In the genomic region with DNA sequence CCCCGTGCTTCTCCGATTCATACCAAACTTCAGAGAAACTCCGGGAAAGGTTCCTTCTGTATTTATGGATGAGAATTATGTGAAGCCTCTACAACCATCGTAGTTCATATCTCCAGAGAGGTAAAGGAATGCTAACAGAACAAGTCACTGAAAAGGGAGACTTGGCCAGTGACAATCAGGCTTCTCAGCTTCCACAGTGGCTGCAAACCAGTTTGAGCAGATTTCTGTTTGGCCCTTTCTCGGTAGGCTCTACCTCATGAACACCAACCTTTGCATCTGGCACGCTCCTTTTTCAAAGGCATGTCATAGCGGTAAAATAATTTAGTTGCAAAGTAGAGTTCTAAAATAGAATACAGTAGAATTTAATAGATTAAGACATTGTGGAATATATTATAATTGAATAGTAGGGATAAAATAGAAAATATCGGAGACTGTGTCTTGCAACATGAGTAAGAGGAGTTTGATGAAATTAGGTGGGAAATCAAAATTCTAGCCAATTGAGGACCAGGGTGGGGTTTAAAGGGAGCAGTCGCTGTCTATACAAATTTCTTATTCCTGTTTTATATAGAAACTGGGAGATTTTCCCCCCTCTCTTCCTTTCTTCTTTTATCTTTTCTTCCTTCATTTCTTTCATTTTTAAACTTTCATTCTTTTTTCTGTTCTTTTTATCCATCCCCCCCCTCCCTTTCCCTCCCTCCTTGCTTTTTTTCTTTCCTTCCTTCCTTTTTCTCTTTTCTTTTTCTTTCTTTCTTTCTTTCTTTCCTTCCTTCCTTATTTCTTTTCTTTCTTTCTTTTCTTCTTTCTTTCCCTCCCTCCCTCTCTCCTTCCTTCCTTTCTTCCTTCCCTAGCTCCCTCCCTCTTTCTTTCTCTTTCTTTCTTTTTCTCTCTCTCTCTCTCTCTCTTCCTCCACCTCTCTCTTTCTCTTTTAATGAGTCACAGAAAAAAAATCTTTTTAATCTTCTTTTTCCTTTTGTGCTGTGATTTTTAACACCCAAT, we compare ENCODE assay signal across 12 cellular contexts.
A peak's percentile ranks its signal among the peaks of the same experiment; 100 is the strongest.
DNase-seq lines count a peak whose midpoint lies in the region; ATAC-seq, FAIRE-seq and TF ChIP-seq lines count a peak whose summit lies in the region.
"Had no signal": no experiment of that assay in that cellular context is flagged by ENCODE, and none has a peak within 500 bp of the region (broad histone marks: within the 10 kb centered on the region; RNA-seq: fewer than 3 reads in every experiment).

No MANE protein-coding gene starts in this region.

- H3K27me3 ChIP-seq in bronchial epithelial cell (ENCODE audit: control insufficient read depth, insufficient read depth, low read length) (no peaks in the 10 kb centered on the region), muscle layer of duodenum (ENCODE audit: low read depth, low read length) (no peaks in the 10 kb centered on the region)
- H3K27me3 ChIP-seq: BLaER1 had no signal

- H3K9me3 ChIP-seq in muscle layer of duodenum (ENCODE audit: control insufficient read depth in 1 of 2, low read length in 2 of 2): peaks cover 0 to 5% of the 10 kb centered on the region in 2 donors
- H3K9me3 ChIP-seq: BLaER1, lower lobe of right lung, psoas muscle had no signal

- peak overlapping the region; percentile 61 for H3K4me3 Mint-ChIP-seq in stimulated activated naive CD8-positive, alpha-beta T cell treated with anti-CD3 and anti-CD28 coated beads, Interleukin-15, Interleukin-2, amounts not matched to agents 100 ng/mL and 50 ng/mL, for 24 hours

- peaks cover 76% of the 10 kb centered on the region for H3K4me1 Mint-ChIP-seq in stimulated activated naive CD8-positive, alpha-beta T cell treated with anti-CD3 and anti-CD28 coated beads, Interleukin-15, Interleukin-2, amounts not matched to agents 100 ng/mL and 50 ng/mL, for 24 hours (ENCODE audit: low read depth)

- ATAC-seq in stimulated activated naive CD8-positive, alpha-beta T cell treated with anti-CD3 and anti-CD28 coated beads, Interleukin-15, Interleukin-2, amounts not matched to agents 100 U/mL and 50 U/mL, for 24 hours: no peak
- ATAC-seq in GM21619 (IDR thresholded peaks at IDR 0.05; ENCODE audit: unreplicated experiment): no peak
- no peak for ATAC-seq in activated CD4-positive, CD25-positive, alpha-beta regulatory T cell treated with anti-CD3 and anti-CD28 coated beads, Interleukin-2, amount 50 U/mL, for 24 hours
- ATAC-seq: psoas muscle had no signal

- no peaks in the 10 kb centered on the region for H3K27me3 Mint-ChIP-seq in stimulated activated naive CD8-positive, alpha-beta T cell treated with anti-CD3 and anti-CD28 coated beads, Interleukin-15, Interleukin-2, amounts not matched to agents 100 ng/mL and 50 ng/mL, for 24 hours

- H3K4me3 ChIP-seq in bronchial epithelial cell (ENCODE audit: low read depth, low read length) (no peak overlapping the region), muscle layer of duodenum (ENCODE audit: low read depth in 1 of 2, low read length in 2 of 2) (no peak overlapping the region)
- H3K4me3 ChIP-seq: BLaER1, lower lobe of right lung, psoas muscle had no signal

- H3K4me1 ChIP-seq in muscle layer of duodenum (ENCODE audit: control insufficient read depth in 1 of 2, insufficient read depth in 2 of 2, low read length in 2 of 2): peaks cover 0 to 4% of the 10 kb centered on the region in 2 donors
- H3K4me1 ChIP-seq: lower lobe of right lung, psoas muscle had no signal

- H3K27ac Mint-ChIP-seq in stimulated activated naive CD8-positive, alpha-beta T cell treated with anti-CD3 and anti-CD28 coated beads, Interleukin-15, Interleukin-2, amounts not matched to agents 100 ng/mL and 50 ng/mL, for 24 hours: peak overlapping the region; percentile 42

- DNase-seq in stimulated activated naive CD8-positive, alpha-beta T cell treated with anti-CD3 and anti-CD28 coated beads, Interleukin-15, Interleukin-2, amounts not matched to agents 100 U/mL and 50 U/mL, for 24 hours: no peak
- DNase-seq in bronchial epithelial cell (ENCODE audit: low read depth) (peak; percentile 23), ecto neural progenitor cell (ENCODE audit: low spot score) (no peak), medulla oblongata (ENCODE audit: extremely low spot score) (no peak)
- DNase-seq: lower lobe of right lung, NCI-H1436, psoas muscle had no signal

- no peak for TF ChIP-seq CTCF in bronchial epithelial cell (IDR thresholded peaks at IDR 0.05; ENCODE audit: insufficient read depth, low read length, severe bottlenecking)

- H3K27ac ChIP-seq in muscle layer of duodenum (ENCODE audit: low read length): peak overlapping the region; percentile 71
- H3K27ac ChIP-seq: BLaER1, lower lobe of right lung, psoas muscle had no signal

- no peaks in the 10 kb centered on the region for H3K36me3 Mint-ChIP-seq in stimulated activated naive CD8-positive, alpha-beta T cell treated with anti-CD3 and anti-CD28 coated beads, Interleukin-15, Interleukin-2, amounts not matched to agents 100 ng/mL and 50 ng/mL, for 24 hours (ENCODE audit: low read depth)

- FAIRE-seq in bronchial epithelial cell (lab: Jason Lieb, UNC): no peak

- no peaks in the 10 kb centered on the region for H3K9me3 Mint-ChIP-seq in stimulated activated naive CD8-positive, alpha-beta T cell treated with anti-CD3 and anti-CD28 coated beads, Interleukin-15, Interleukin-2, amounts not matched to agents 100 ng/mL and 50 ng/mL, for 24 hours

- no peaks in the 10 kb centered on the region for H3K36me3 ChIP-seq in bronchial epithelial cell (ENCODE audit: control insufficient read depth, insufficient read depth, low read length)
- no peaks in the 10 kb centered on the region for H3K36me3 ChIP-seq in muscle layer of duodenum (ENCODE audit: control insufficient read depth in 1 of 2, insufficient read depth in 2 of 2, low read length in 2 of 2)
- H3K36me3 ChIP-seq: BLaER1, lower lobe of right lung had no signal
